9 cellular contexts compared by ENCODE assay signal in the genomic region with DNA sequence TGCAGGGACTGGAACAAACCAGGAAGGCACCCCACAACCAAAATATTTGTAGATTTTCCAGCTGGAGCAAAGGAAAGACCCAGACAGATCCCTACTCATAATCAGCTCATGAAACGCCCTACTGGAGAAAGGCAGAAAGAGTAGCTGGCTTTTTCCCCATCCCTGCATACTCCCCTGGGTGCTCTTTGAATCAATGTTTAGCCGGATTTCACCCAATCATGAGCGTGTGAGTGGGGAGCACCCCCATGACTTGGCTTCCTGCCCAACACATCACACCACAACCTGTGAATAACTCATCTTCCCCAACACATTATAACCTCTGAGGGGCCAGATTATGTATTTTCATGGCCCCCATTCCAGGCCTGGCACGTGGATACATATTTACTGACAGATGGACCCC. TPM values are rescaled to one million over a fixed set of nuclear protein-coding genes. Genes with fewer than 3 reads are reported as not detected.
DNase-seq lines count a peak whose midpoint lies in the region; ATAC-seq and TF ChIP-seq lines count a peak whose summit lies in the region.
"Had no signal": no experiment of that assay in that cellular context is flagged by ENCODE, and none has a peak within 500 bp of the region (broad histone marks: within the 10 kb centered on the region; RNA-seq: fewer than 3 reads in every experiment).

No MANE protein-coding gene starts in this region.

- ATAC-seq in sciatic nerve = no peak
- no peak for ATAC-seq in left lung

- H3K9me3 ChIP-seq in OCI-LY1 (ENCODE audit: low read length) = no peaks in the 10 kb centered on the region
- no peaks in the 10 kb centered on the region for H3K9me3 ChIP-seq in left lung

- peak; percentile 25 for DNase-seq in GM10266 (ENCODE audit: extremely low spot score)
- DNase-seq in activated effector memory CD4-positive, alpha-beta T cell treated with Interleukin-2 at 50 U/mL for 16 hours = peak; percentile 37
- DNase-seq in stimulated activated CD4-positive, alpha-beta T cell treated with anti-CD3 and anti-CD28 coated beads, Interleukin-1b, Interleukin-23, amount 100 ng/mL, for 48 hours = peak; percentile 73
- no peak for DNase-seq in sciatic nerve (ENCODE audit: low spot score)
- no peak for DNase-seq in left lung
- DNase-seq in 8988T = no peak
- no peak for DNase-seq in UCSD-AML1 (lab: John Stamatoyannopoulos, UW; ENCODE audit: unreplicated experiment)
- DNase-seq: NCI-H510A treated with DMSO at 0.1 percent for 48 hours had no signal

- no peaks in the 10 kb centered on the region for H4K20me1 ChIP-seq in OCI-LY1 (ENCODE audit: insufficient read depth, low read length)

- H3K9ac ChIP-seq in OCI-LY1 (ENCODE audit: low read length) = peak overlapping the region; percentile 72; the same call in 1 of the 2 replicates

- H2AFZ ChIP-seq in OCI-LY1 (ENCODE audit: low read length) = no peak overlapping the region

- peak overlapping the region; percentile 98 for H3K27ac ChIP-seq in OCI-LY1 (ENCODE audit: low read depth, low read length, poor library complexity, severe bottlenecking)
- H3K27ac ChIP-seq in left lung = no peak overlapping the region

- H3K4me3 ChIP-seq in OCI-LY1 (ENCODE audit: low read depth, low read length, poor library complexity, severe bottlenecking) (peak overlapping the region; percentile 56), left lung (no peak overlapping the region)

- TF ChIP-seq CTCF in GM10266 (IDR thresholded peaks at IDR 0.05; ENCODE audit: control insufficient read depth, insufficient read depth, low read depth, missing control alignments) (no peak), OCI-LY1 (IDR thresholded peaks at IDR 0.05; ENCODE audit: low read length) (no peak), left lung (IDR thresholded peaks at IDR 0.05) (no peak)

- intact Hi-C loops in sciatic nerve (cut with DNase I) (no loop called here), left lung (cut with DNase I) (loop anchor here in 1 of 2 donors (10.0 kb wide), 1 partner anchor 196 kb away; no protein-coding TSS in a partner anchor)

- H3K4me1 ChIP-seq in OCI-LY1 (ENCODE audit: insufficient read depth, low read length, severe bottlenecking) = peaks cover 48% of the 10 kb centered on the region
- peaks cover 0 to 22% of the 10 kb centered on the region in 2 donors for H3K4me1 ChIP-seq in left lung

- no peaks in the 10 kb centered on the region for H3K79me2 ChIP-seq in OCI-LY1 (ENCODE audit: insufficient read depth, low read length)

- H3K27me3 ChIP-seq in OCI-LY1 (ENCODE audit: insufficient read depth, low read length) (no peaks in the 10 kb centered on the region), left lung (no peaks in the 10 kb centered on the region)

- no peaks in the 10 kb centered on the region for H3F3A ChIP-seq in OCI-LY1 (ENCODE audit: insufficient read depth, low read length)

- H3K4me2 ChIP-seq in OCI-LY1 (ENCODE audit: low read length) = peak overlapping the region; percentile 76

- no peaks in the 10 kb centered on the region for H3K36me3 ChIP-seq in OCI-LY1 (ENCODE audit: insufficient read depth, low read length)
- H3K36me3 ChIP-seq in left lung = no peaks in the 10 kb centered on the region

- H3K9me2 ChIP-seq in OCI-LY1 (ENCODE audit: low read depth, low read length) = no peaks in the 10 kb centered on the region

RNA-seq across cellular contexts. Expression of gene SLC14A1, which starts 35.1 kb away (rescaled TPM):
- total RNA-seq in sciatic nerve (5.5 TPM), left lung (1 to 10 TPM in 1 of 2 donors, under 1 TPM in 1; 0.86 to 1.6 TPM)

Comparison
In these comparisons a context has a peak if more than half of its experiments do, and no peak if none do; other contexts are left out.
1. DNase-seq: peak in GM10266 (single experiment), activated effector memory CD4-positive, alpha-beta T cell treated with Interleukin-2 at 50 U/mL for 16 hours (single experiment) and stimulated activated CD4-positive, alpha-beta T cell treated with anti-CD3 and anti-CD28 coated beads, Interleukin-1b, Interleukin-23, amount 100 ng/mL, for 48 hours (single experiment); none in sciatic nerve (single experiment), left lung (0 of 2), 8988T (single experiment) and UCSD-AML1 (single experiment).